ENCODE assay signal across 22 cellular contexts in the genomic region with DNA sequence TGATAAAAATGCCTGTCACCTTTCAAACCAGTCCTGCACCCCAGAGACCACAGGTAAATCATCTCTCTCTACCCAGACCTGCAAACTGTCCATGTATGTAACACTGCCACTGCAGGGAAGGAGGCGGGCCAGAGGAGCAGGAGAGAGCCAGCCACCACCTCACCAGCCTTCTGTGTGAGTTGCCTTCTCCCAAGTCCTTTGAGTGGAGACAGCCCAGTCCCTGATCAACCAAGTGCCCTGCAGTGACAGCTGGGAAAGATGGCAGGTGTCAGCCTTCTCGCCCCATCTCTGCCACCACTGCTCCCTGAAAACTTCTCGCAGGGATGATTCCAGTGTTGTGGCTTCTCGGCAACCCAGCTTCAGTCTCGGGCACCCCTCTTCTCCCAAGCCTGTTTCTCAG.
"Had no signal": no experiment of that assay in that cellular context is flagged by ENCODE, and none has a peak within 500 bp of the region (broad histone marks: within the 10 kb centered on the region; RNA-seq: fewer than 3 reads in every experiment).

No MANE protein-coding gene starts in this region.

- ATAC-seq: activated CD8-positive, alpha-beta memory T cell treated with anti-CD3 and anti-CD28 coated beads, Interleukin-2, amount 10 ng/mL, durations not matched to agents 7 days and 5 days; activated CD8-positive, alpha-beta T cell treated with anti-CD3 and anti-CD28 coated beads for 36 hours; gastroesophageal sphincter; mucosa of descending colon; T-helper 17 cell had no signal

- H3K9me3 Mint-ChIP-seq: activated CD4-positive, alpha-beta T cell treated with anti-CD3 and anti-CD28 coated beads, Interleukin-2, amount 10 ng/mL, durations not matched to agents 7 days and 5 days; activated CD8-positive, alpha-beta T cell treated with anti-CD3 and anti-CD28 coated beads for 36 hours; activated naive CD4-positive, alpha-beta T cell treated with anti-CD3 and anti-CD28 coated beads, Interleukin-2, amount 50 U/mL, for 24 hours; naive thymus-derived CD4-positive, alpha-beta T cell; stimulated activated naive CD8-positive, alpha-beta T cell treated with anti-CD3 and anti-CD28 coated beads, Interleukin-15, Interleukin-2, amounts not matched to agents 100 ng/mL and 50 ng/mL, for 24 hours had no signal

- H3K27ac Mint-ChIP-seq: activated CD4-positive, alpha-beta T cell treated with anti-CD3 and anti-CD28 coated beads, Interleukin-2, amount 10 ng/mL, durations not matched to agents 7 days and 5 days; activated CD8-positive, alpha-beta memory T cell treated with anti-CD3 and anti-CD28 coated beads, Interleukin-2, amount 10 ng/mL, durations not matched to agents 7 days and 5 days; activated CD8-positive, alpha-beta T cell treated with anti-CD3 and anti-CD28 coated beads for 36 hours; activated naive CD4-positive, alpha-beta T cell treated with anti-CD3 and anti-CD28 coated beads, Interleukin-2, amount 50 U/mL, for 24 hours; naive thymus-derived CD4-positive, alpha-beta T cell; progenitor cell of endocrine pancreas; stimulated activated naive CD8-positive, alpha-beta T cell treated with anti-CD3 and anti-CD28 coated beads, Interleukin-15, Interleukin-2, amounts not matched to agents 100 ng/mL and 50 ng/mL, for 24 hours; T-helper 17 cell had no signal

- H3K27me3 Mint-ChIP-seq: activated CD4-positive, alpha-beta T cell treated with anti-CD3 and anti-CD28 coated beads, Interleukin-2, amount 10 ng/mL, durations not matched to agents 7 days and 5 days; activated CD8-positive, alpha-beta memory T cell treated with anti-CD3 and anti-CD28 coated beads, Interleukin-2, amount 10 ng/mL, durations not matched to agents 7 days and 5 days; activated CD8-positive, alpha-beta T cell treated with anti-CD3 and anti-CD28 coated beads for 36 hours; activated naive CD4-positive, alpha-beta T cell treated with anti-CD3 and anti-CD28 coated beads, Interleukin-2, amount 50 U/mL, for 24 hours; naive thymus-derived CD4-positive, alpha-beta T cell; progenitor cell of endocrine pancreas; stimulated activated naive CD8-positive, alpha-beta T cell treated with anti-CD3 and anti-CD28 coated beads, Interleukin-15, Interleukin-2, amounts not matched to agents 100 ng/mL and 50 ng/mL, for 24 hours; T-helper 17 cell had no signal

- H3K36me3 Mint-ChIP-seq: activated naive CD4-positive, alpha-beta T cell treated with anti-CD3 and anti-CD28 coated beads, Interleukin-2, amount 50 U/mL, for 24 hours had no signal

- H3K4me3 Mint-ChIP-seq: activated CD4-positive, alpha-beta T cell treated with anti-CD3 and anti-CD28 coated beads, Interleukin-2, amount 10 ng/mL, durations not matched to agents 7 days and 5 days; activated CD8-positive, alpha-beta memory T cell treated with anti-CD3 and anti-CD28 coated beads, Interleukin-2, amount 10 ng/mL, durations not matched to agents 7 days and 5 days; activated CD8-positive, alpha-beta T cell treated with anti-CD3 and anti-CD28 coated beads for 36 hours; activated naive CD4-positive, alpha-beta T cell treated with anti-CD3 and anti-CD28 coated beads, Interleukin-2, amount 50 U/mL, for 24 hours; naive thymus-derived CD4-positive, alpha-beta T cell; stimulated activated naive CD8-positive, alpha-beta T cell treated with anti-CD3 and anti-CD28 coated beads, Interleukin-15, Interleukin-2, amounts not matched to agents 100 ng/mL and 50 ng/mL, for 24 hours; T-helper 17 cell had no signal

- DNase-seq: activated CD4-positive, alpha-beta T cell treated with anti-CD3 and anti-CD28 coated beads, Interleukin-2, amount 10 ng/mL, durations not matched to agents 7 days and 5 days; activated CD4-positive, CD25-positive, alpha-beta regulatory T cell treated with anti-CD3 and anti-CD28 coated beads, Interleukin-2, amount 50 U/mL, for 72 hours; activated CD8-positive, alpha-beta memory T cell treated with anti-CD3 and anti-CD28 coated beads, Interleukin-2, amount 10 ng/mL, durations not matched to agents 7 days and 5 days; activated CD8-positive, alpha-beta T cell treated with anti-CD3 and anti-CD28 coated beads for 36 hours; activated gamma-delta T cell treated with Interleukin-2 at 50 U/mL for 16 hours; aorta; central memory CD4-positive, alpha-beta T cell; head of caudate nucleus; hypothalamus; left colon; mesenchymal stem cell; mucosa of descending colon; naive thymus-derived CD4-positive, alpha-beta T cell; stimulated activated CD4-positive, alpha-beta T cell treated with anti-CD3 and anti-CD28 coated beads, Interleukin-4, amount 100 ng/mL, for 24 hours; SW 1271; T-helper 17 cell; tibial artery had no signal

- H3K9me3 ChIP-seq: esophagus muscularis mucosa, gastroesophageal sphincter, mucosa of descending colon, tibial artery had no signal

- H3K36me3 ChIP-seq: esophagus muscularis mucosa, gastroesophageal sphincter, tibial artery had no signal

- H3K27me3 ChIP-seq: esophagus muscularis mucosa, gastroesophageal sphincter, tibial artery had no signal

- H3K4me3 ChIP-seq: esophagus muscularis mucosa, gastroesophageal sphincter, mucosa of descending colon, tibial artery had no signal
